Comparison of ENCODE assay signal across 8 cellular contexts in genomic region chr17:43024407-43025289, GRCh38. TPM values are rescaled to one million over a fixed set of nuclear protein-coding genes. Genes with fewer than 3 reads are reported as not detected.
DNase-seq lines count a peak whose midpoint lies in the region; ATAC-seq, FAIRE-seq and TF ChIP-seq lines count a peak whose summit lies in the region.

RND2 (plus strand) TSS chr17:43025231; CDS start chr17:43025348, 117 bp downstream.

- peak within 1 kb of the TSS; percentile 83 for H3K27ac Mint-ChIP-seq in dendritic cell treated with granulocyte-macrophage colony-stimulating factor and Interleukin-4, amounts not matched to agents 40 ng/mL and 50 ng/mL, for 4 days

- DNase-seq in D721Med (ENCODE audit: insufficient read length, low spot score) (peak; percentile 90), NCI-H526 treated with DMSO at 0.1 percent for 48 hours (lab: John Stamatoyannopoulos, UW) (peak; percentile 87), left colon (peak; percentile 83 to 90)
- peak; percentile 58 to 73 for DNase-seq in activated CD4-positive, alpha-beta T cell treated with anti-CD3 and anti-CD28 coated beads, Interleukin-2, amount 50 U/mL, for 24 hours (ENCODE audit: low read depth in 1 of 2, low spot score in 1 of 2)
- DNase-seq in stimulated activated CD4-positive, alpha-beta T cell treated with anti-CD3 and anti-CD28 coated beads, Interleukin-1b, Interleukin-23, amount 100 ng/mL, for 1 hour (ENCODE audit: low read depth in 2 of 2), result peak; percentile 46 to 60

- intact Hi-C loops in dendritic cell treated with granulocyte-macrophage colony-stimulating factor and Interleukin-4, amounts not matched to agents 40 ng/mL and 50 ng/mL, for 4 days (cut with micrococcal nuclease), result loop anchor here (2.0 to 5.0 kb wide), 2 partner anchors 103 to 144 kb away; partner anchors contain the start of gene BRCA1
- intact Hi-C loops in left colon (cut with DNase I, micrococcal nuclease), result loop anchor here in 1 of 2 donors (10.0 kb wide), 1 partner anchor 150 kb away; the partner anchor contains the start of gene NBR1

- H3K36me3 Mint-ChIP-seq in dendritic cell treated with granulocyte-macrophage colony-stimulating factor and Interleukin-4, amounts not matched to agents 40 ng/mL and 50 ng/mL, for 4 days (ENCODE audit: low read depth), result peaks cover 27% of the 10 kb centered on the region

- no peaks in the 10 kb centered on the region for H3K9me3 Mint-ChIP-seq in dendritic cell treated with granulocyte-macrophage colony-stimulating factor and Interleukin-4, amounts not matched to agents 40 ng/mL and 50 ng/mL, for 4 days

- peak; percentile 87 for TF ChIP-seq CTCF in D721Med (IDR thresholded peaks at IDR 0.05; ENCODE audit: insufficient read depth, missing control alignments)

- no peak for FAIRE-seq in D721Med (lab: Jason Lieb, UNC)

- peak; percentile 55 for ATAC-seq in HG03354 (IDR thresholded peaks at IDR 0.05; ENCODE audit: poor library complexity, severe bottlenecking, unreplicated experiment)
- ATAC-seq in left colon, result peak; percentile 61
- ATAC-seq in GM18519 (IDR thresholded peaks at IDR 0.05; ENCODE audit: low FRiP score, unreplicated experiment), result no peak

- H3K4me1 Mint-ChIP-seq in dendritic cell treated with granulocyte-macrophage colony-stimulating factor and Interleukin-4, amounts not matched to agents 40 ng/mL and 50 ng/mL, for 4 days (ENCODE audit: low read depth), result peaks cover 42% of the 10 kb centered on the region

- peaks cover 16% of the 10 kb centered on the region for H3K27me3 Mint-ChIP-seq in dendritic cell treated with granulocyte-macrophage colony-stimulating factor and Interleukin-4, amounts not matched to agents 40 ng/mL and 50 ng/mL, for 4 days

- H3K4me3 Mint-ChIP-seq in dendritic cell treated with granulocyte-macrophage colony-stimulating factor and Interleukin-4, amounts not matched to agents 40 ng/mL and 50 ng/mL, for 4 days, result peak within 1 kb of the TSS; percentile 79

RNA-seq across cellular contexts. Expression of gene RND2, which starts in this region (rescaled TPM):
- total RNA-seq in left colon, result 1 to 10 TPM in 1 of 2 donors, under 1 TPM in 1; 0.15 to 1.1 TPM
